Comparison of ENCODE assay signal across 8 cellular contexts in the genomic region with DNA sequence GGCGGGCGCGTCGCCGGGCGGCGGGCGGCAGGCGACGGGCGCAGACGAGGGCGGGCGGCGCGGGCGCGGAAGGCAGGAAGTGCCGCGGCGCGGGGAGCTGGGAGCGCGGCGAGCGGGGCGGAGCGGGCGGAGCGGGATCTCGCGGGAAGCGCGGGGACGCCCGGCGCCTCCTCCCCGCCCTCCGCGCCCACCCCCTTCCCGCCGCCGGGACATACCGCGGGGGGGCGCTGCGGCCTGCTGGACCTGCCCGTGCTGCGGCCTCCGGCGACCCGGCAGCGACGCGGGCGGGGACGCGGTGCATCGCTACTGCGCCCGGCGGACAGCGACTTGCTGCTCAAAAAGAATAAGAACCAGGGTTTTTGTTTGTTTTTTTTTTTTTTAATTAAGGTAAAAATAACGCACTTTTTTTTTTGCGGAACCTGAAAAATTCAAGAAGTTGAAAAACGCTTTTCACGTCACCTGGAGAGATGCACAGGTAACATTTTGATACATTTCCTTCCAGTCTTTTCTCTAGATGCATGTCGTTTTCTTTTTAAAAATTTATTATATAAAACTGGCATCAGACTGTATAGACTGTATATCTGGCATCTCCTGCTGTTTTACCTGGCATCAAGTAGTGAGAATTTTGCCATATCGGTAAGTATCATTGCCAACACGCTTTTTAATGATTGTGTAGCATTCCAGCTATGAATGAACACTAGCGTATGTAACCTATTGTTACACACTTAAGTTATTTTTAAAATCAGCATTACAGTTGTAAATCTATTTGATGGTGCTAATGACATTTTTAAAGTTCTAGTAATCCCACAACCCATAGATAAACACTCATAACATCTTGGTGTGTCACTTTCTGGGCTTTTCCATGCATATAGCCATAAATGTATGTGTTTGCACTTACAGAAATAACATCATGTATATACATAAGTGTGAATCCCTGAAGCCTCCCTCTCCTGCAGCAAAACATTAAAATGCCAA. TPM values are rescaled to one million over a fixed set of nuclear protein-coding genes. Genes with fewer than 3 reads are reported as not detected.
DNase-seq lines count a peak whose midpoint lies in the region; ATAC-seq and TF ChIP-seq lines count a peak whose summit lies in the region.

A gene with protein sequence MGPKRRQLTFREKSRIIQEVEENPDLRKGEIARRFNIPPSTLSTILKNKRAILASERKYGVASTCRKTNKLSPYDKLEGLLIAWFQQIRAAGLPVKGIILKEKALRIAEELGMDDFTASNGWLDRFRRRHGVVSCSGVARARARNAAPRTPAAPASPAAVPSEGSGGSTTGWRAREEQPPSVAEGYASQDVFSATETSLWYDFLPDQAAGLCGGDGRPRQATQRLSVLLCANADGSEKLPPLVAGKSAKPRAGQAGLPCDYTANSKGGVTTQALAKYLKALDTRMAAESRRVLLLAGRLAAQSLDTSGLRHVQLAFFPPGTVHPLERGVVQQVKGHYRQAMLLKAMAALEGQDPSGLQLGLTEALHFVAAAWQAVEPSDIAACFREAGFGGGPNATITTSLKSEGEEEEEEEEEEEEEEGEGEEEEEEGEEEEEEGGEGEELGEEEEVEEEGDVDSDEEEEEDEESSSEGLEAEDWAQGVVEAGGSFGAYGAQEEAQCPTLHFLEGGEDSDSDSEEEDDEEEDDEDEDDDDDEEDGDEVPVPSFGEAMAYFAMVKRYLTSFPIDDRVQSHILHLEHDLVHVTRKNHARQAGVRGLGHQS (minus strand): TSS at position 76 of the 975 bp plus-strand sequence. CDS start 257 bp downstream, outside the sequence.

- peaks cover 38% of the 10 kb centered on the region for H3K4me1 Mint-ChIP-seq in activated CD4-positive, alpha-beta T cell treated with anti-CD3 and anti-CD28 coated beads for 36 hours

- H3K4me1 ChIP-seq in colonic mucosa = peaks cover 20% of the 10 kb centered on the region

- peaks cover 13% of the 10 kb centered on the region for H3K36me3 Mint-ChIP-seq in activated CD4-positive, alpha-beta T cell treated with anti-CD3 and anti-CD28 coated beads for 36 hours (ENCODE audit: low read depth)

- no peak for DNase-seq in AG09319 (ENCODE audit: extremely low read depth, low read depth)
- DNase-seq in NCI-H345 treated with DMSO at 0.1 percent for 48 hours (lab: John Stamatoyannopoulos, UW; ENCODE audit: unreplicated experiment) = peak; percentile 73
- DNase-seq in activated CD4-positive, alpha-beta T cell treated with anti-CD3 and anti-CD28 coated beads for 36 hours = peak; percentile 95
- peak; percentile 94 for DNase-seq in colonic mucosa
- DNase-seq in left colon = peak; percentile 78 to 93
- peak; percentile 89 for DNase-seq in stimulated activated CD4-positive, alpha-beta T cell treated with anti-CD3 and anti-CD28 coated beads, Interleukin-1b, Interleukin-23, amount 100 ng/mL, for 48 hours

- peak within 1 kb of the TSS; percentile 38 for H3K27ac ChIP-seq in colonic mucosa

- no peaks in the 10 kb centered on the region for H3K27me3 Mint-ChIP-seq in activated CD4-positive, alpha-beta T cell treated with anti-CD3 and anti-CD28 coated beads for 36 hours

- no peaks in the 10 kb centered on the region for H3K9me3 Mint-ChIP-seq in activated CD4-positive, alpha-beta T cell treated with anti-CD3 and anti-CD28 coated beads for 36 hours (ENCODE audit: low read depth)

- H3K27ac Mint-ChIP-seq in activated CD4-positive, alpha-beta T cell treated with anti-CD3 and anti-CD28 coated beads for 36 hours = peak within 1 kb of the TSS; percentile 84

- H3K4me3 Mint-ChIP-seq in activated CD4-positive, alpha-beta T cell treated with anti-CD3 and anti-CD28 coated beads for 36 hours = peak within 1 kb of the TSS; percentile 77

- POLR2A ChIA-PET in activated CD4-positive, alpha-beta T cell treated with anti-CD3 and anti-CD28 coated beads for 36 hours (lab: Charles Lee) = interaction anchor here (0.6 to 2.4 kb wide), 5 partner anchors 13 to 34 kb away, joined by 3 to 7 read pairs (median 4); a partner anchor contains a TSS

- intact Hi-C loops in activated CD4-positive, alpha-beta T cell treated with anti-CD3 and anti-CD28 coated beads for 36 hours (cut with DNase I, micrococcal nuclease) = loop anchor here (1.0 to 5.0 kb wide), 10 partner anchors 8 to 298 kb away; a partner anchor contains a TSS
- intact Hi-C loops in colonic mucosa (cut with DNase I) = loop anchor here (5.0 kb wide), 1 partner anchor 65 kb away; no protein-coding TSS in a partner anchor
- intact Hi-C loops in left colon (cut with DNase I, micrococcal nuclease) = no loop called here

- peak; percentile 83 for ATAC-seq in GM18909 (IDR thresholded peaks at IDR 0.05; ENCODE audit: poor library complexity, unreplicated experiment)
- ATAC-seq in HG03159 (IDR thresholded peaks at IDR 0.05; ENCODE audit: unreplicated experiment) = peak; percentile 68
- ATAC-seq in activated CD4-positive, alpha-beta T cell treated with anti-CD3 and anti-CD28 coated beads for 36 hours = peak; percentile 89
- ATAC-seq in left colon = peak; percentile 83

- H3K9me3 ChIP-seq in colonic mucosa = no peaks in the 10 kb centered on the region

- H3K36me3 ChIP-seq in colonic mucosa = no peaks in the 10 kb centered on the region

- TF ChIP-seq CTCF in AG09319 (IDR thresholded peaks at IDR 0.05; ENCODE audit: low read depth, low read length) (peak; percentile 35), colonic mucosa (IDR thresholded peaks at IDR 0.05) (peak; percentile 67)

- H3K4me3 ChIP-seq in colonic mucosa = peak within 1 kb of the TSS; percentile 55

- no peaks in the 10 kb centered on the region for H3K27me3 ChIP-seq in colonic mucosa

- CTCF ChIA-PET in activated CD4-positive, alpha-beta T cell treated with anti-CD3 and anti-CD28 coated beads for 36 hours (lab: Charles Lee) = interaction anchor here (0.6 to 6.3 kb wide), 20 partner anchors 9 to 306 kb away, joined by 3 to 44 read pairs (median 4); a partner anchor contains a TSS

- H3K9ac ChIP-seq in colonic mucosa (ENCODE audit: low read depth in 2 of 2, low read length in 2 of 2) = peak within 1 kb of the TSS; percentile 79 to 83

RNA-seq across cellular contexts. Expression of the gene that starts here (rescaled TPM):
- total RNA-seq in activated CD4-positive, alpha-beta T cell treated with anti-CD3 and anti-CD28 coated beads for 36 hours = 10 to 100 TPM; 46.2 to 48.3 TPM
- 10 to 100 TPM; 65.6 to 93.3 TPM for total RNA-seq in colonic mucosa
- 10 to 100 TPM; 80.5 to 82.2 TPM for total RNA-seq in left colon

Comparison
In these comparisons a context has a peak if more than half of its experiments do, and no peak if none do; other contexts are left out.
1. intact Hi-C loops: an anchor here in activated CD4-positive, alpha-beta T cell treated with anti-CD3 and anti-CD28 coated beads for 36 hours (1.0 to 5.0 kb wide) and colonic mucosa (5.0 kb wide); none called in left colon.